Comparison of ENCODE assay signal across 33 cellular contexts in the genomic region with DNA sequence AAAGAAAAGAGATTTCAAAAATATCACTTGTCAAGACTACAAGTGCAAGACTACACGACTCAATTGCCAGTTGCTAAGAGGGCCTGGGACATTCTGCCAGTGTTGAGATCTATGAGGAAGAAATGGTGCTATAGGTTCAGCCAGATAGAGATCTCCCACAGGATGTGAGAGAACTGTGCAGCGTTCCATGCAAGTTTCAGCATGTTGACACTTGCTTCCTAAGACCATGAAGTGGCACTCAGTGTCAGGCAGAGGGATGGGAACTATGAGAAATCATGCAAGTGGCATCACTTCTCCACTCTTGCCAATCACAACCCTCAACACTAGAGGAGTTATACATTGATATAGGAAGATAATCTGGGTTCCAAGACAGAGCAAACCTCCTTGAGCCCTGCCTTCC.
"Had no signal": no experiment of that assay in that cellular context is flagged by ENCODE, and none has a peak within 500 bp of the region (broad histone marks: within the 10 kb centered on the region; RNA-seq: fewer than 3 reads in every experiment).

No MANE protein-coding gene starts in this region.

- DNase-seq: activated CD4-positive, alpha-beta memory T cell treated with anti-CD3 and anti-CD28 coated beads, Interleukin-2, amount 10 ng/mL, durations not matched to agents 7 days and 5 days; activated CD4-positive, alpha-beta T cell treated with anti-CD3 and anti-CD28 coated beads for 1 hour; activated CD4-positive, alpha-beta T cell treated with anti-CD3 and anti-CD28 coated beads for 48 hours; activated CD4-positive, CD25-positive, alpha-beta regulatory T cell; activated gamma-delta T cell; activated naive CD4-positive, alpha-beta T cell treated with Interleukin-2 at 50 U/mL for 16 hours; activated naive CD8-positive, alpha-beta T cell treated with anti-CD3 and anti-CD28 coated beads, Interleukin-2, amount 10 ng/mL, durations not matched to agents 7 days and 5 days; activated T-cell treated with anti-CD3 and anti-CD28 coated beads, Interleukin-2, amount 50 U/mL, for 24 hours; amygdala; caudate nucleus; cerebellar nuclear complex; Karpas-422; KBM-7; MG63; NCI-H1048; NCI-H1105 treated with DMSO at 0.1 percent for 48 hours; NCI-H1436 treated with DMSO at 0.1 percent for 48 hours; NCI-H1694 treated with DMSO at 0.1 percent for 48 hours; NCI-H2029; NCI-H2171 treated with DMSO at 0.1 percent for 48 hours; NCI-H2227 treated with DMSO at 0.1 percent for 48 hours; NCI-H446; NCI-H524; NCI-H69; PC-3; Peyer's patch; Right ventricle myocardium superior; SW 1271; T-helper 1 cell; T-helper 2 cell; T1000; WERI-Rb-1 had no signal

- H3K4me3 ChIP-seq: ascending aorta, MG63, Peyer's patch had no signal
